ENCODE assay signal across 8 cellular contexts in the genomic region with DNA sequence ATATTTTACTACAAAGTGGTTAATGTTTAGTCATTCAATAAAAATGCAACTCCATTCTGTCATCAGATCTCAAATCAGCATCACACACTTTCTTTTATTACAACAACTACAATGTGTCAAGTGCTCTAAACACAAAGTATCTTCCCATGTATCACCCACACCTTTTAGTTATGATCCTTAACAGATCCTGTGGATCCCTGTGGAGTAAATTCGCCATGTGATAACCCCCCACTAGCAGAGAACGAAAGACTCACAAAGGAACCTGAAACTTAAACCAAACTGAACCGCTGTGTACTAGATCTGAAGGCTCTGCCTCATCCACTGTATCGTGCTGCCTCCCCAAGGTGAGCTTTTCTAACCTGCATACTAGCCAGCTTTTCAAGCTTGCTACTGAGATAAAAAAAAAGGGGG.
DNase-seq lines count a peak whose midpoint lies in the region; ATAC-seq lines count a peak whose summit lies in the region.

No MANE protein-coding gene starts in this region.

- DNase-seq in activated naive CD4-positive, alpha-beta T cell treated with Interleukin-2 at 50 U/mL for 16 hours: peak; percentile 27
- no peak for DNase-seq in activated naive CD4-positive, alpha-beta T cell (lab: John Stamatoyannopoulos, UW)
- peak; percentile 64 for DNase-seq in NCI-H82 (lab: John Stamatoyannopoulos, UW)
- DNase-seq in amniotic epithelial cell (ENCODE audit: low read depth): peak; percentile 59
- DNase-seq in islet precursor cell: peak; percentile 69
- DNase-seq in SKM-1 treated with dmso at 0.1 percent for 144 hours (lab: John Stamatoyannopoulos, UW; ENCODE audit: unreplicated experiment): no peak

- peak; percentile 22 for ATAC-seq in HG02870 (IDR thresholded peaks at IDR 0.05; ENCODE audit: unreplicated experiment)
- no peak for ATAC-seq in GM21367 (IDR thresholded peaks at IDR 0.05; ENCODE audit: unreplicated experiment)

Comparison
In these comparisons a context has a peak if more than half of its experiments do, and no peak if none do; other contexts are left out.
1. DNase-seq: peak in activated naive CD4-positive, alpha-beta T cell treated with Interleukin-2 at 50 U/mL for 16 hours (single experiment), NCI-H82 (single experiment), amniotic epithelial cell (single experiment) and islet precursor cell (single experiment); none in activated naive CD4-positive, alpha-beta T cell (0 of 4) and SKM-1 treated with dmso at 0.1 percent for 144 hours (single experiment).